Comparison of ENCODE assay signal across 1 cellular context in genomic region chr21:31553461-31553860, GRCh38.
TF ChIP-seq lines count a peak whose summit lies in the region.

No MANE protein-coding gene starts in this region.

TF ChIP-seq in HCT116, 20 proteins besides CTCF, POLR2A, EP300 and RAD21 (continued from another document):
- TF ChIP-seq REST (IDR thresholded peaks at IDR 0.05; ENCODE audit: low read depth), result no peak
- no peak for TF ChIP-seq CEBPB (IDR thresholded peaks at IDR 0.05; ENCODE audit: low read depth)
- TF ChIP-seq JUND (IDR thresholded peaks at IDR 0.05), result no peak
- no peak for TF ChIP-seq MAX (IDR thresholded peaks at IDR 0.05)
